12 cellular contexts compared by ENCODE assay signal in genomic region chr19:1713170-1713569, GRCh38. TPM values are rescaled to one million over a fixed set of nuclear protein-coding genes. Genes with fewer than 3 reads are reported as not detected.
"Had no signal": no experiment of that assay in that cellular context is flagged by ENCODE, and none has a peak within 500 bp of the region (broad histone marks: within the 10 kb centered on the region; RNA-seq: fewer than 3 reads in every experiment).

No MANE protein-coding gene starts in this region.

- H3K27ac Mint-ChIP-seq: GM23338, H9, HFFc6 had no signal

- H2AFZ ChIP-seq: GM23248, GM23338 had no signal

- H3K27ac ChIP-seq: GM23248 had no signal

- H3K4me2 ChIP-seq: GM23338 had no signal

- H3K9me3 Mint-ChIP-seq: HFFc6 had no signal

- H3K36me3 ChIP-seq: HAP-1 had no signal

- H3K4me1 ChIP-seq: HAP-1 had no signal

- H3K9me3 ChIP-seq: HAP-1 had no signal

- DNase-seq: GM23248, GOT3, H7, H9, HCEC 1CT, HFFc6 had no signal

- ATAC-seq: GM23338, HCT116 had no signal

- H3K9ac ChIP-seq: GM23248 had no signal

- H3K4me3 ChIP-seq: GM23248, GM23338, HAP-1 had no signal

- H3K4me3 Mint-ChIP-seq: GM23338, H9, HFFc6 had no signal

- FAIRE-seq: H1, H54 had no signal

RNA-seq across cellular contexts. Expression of gene ONECUT3, which starts 40.1 kb away (rescaled TPM):
- total RNA-seq: GM23248, GM23338, H1, H4, H7, HFFc6 had no signal
- polyA plus RNA-seq: GM23248, GM23338, H1 had no signal
